8 cellular contexts compared by ENCODE assay signal in the genomic region with DNA sequence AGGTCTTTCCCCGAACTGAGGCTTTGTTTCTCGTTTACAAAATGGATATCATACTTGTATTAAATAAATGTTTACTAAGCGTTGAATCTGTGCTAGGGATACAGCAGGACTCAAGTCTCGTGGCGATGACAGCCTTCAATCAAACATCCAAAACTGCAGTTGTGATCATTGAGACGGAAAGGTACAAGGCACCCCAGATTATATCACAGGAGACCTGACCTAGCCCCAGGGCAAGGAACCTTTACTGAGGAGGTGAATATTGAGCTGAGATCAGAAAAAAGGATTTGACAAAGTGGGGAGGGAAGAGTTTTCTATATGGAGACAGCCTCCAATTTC. TPM values are rescaled to one million over a fixed set of nuclear protein-coding genes. Genes with fewer than 3 reads are reported as not detected.
DNase-seq lines count a peak whose midpoint lies in the region; ATAC-seq, FAIRE-seq and TF ChIP-seq lines count a peak whose summit lies in the region.

No MANE protein-coding gene starts in this region.

- no peaks in the 10 kb centered on the region for H4K20me1 ChIP-seq in HepG2 (ENCODE audit: insufficient read depth, low read length)

- TF ChIP-seq CTCF in ascending aorta (IDR thresholded peaks at IDR 0.05) (no peak), HepG2 (CRISPR knock-in tag; IDR thresholded peaks at IDR 0.05) (no peak), tibial artery (IDR thresholded peaks at IDR 0.05) (no peak)

- ATAC-seq in activated CD8-positive, alpha-beta memory T cell treated with anti-CD3 and anti-CD28 coated beads, Interleukin-2, amount 10 ng/mL, durations not matched to agents 7 days and 5 days = no peak
- no peak; the same call in 2 of the 3 replicates for ATAC-seq in HepG2
- no peak for ATAC-seq in HG03025 (IDR thresholded peaks at IDR 0.05; ENCODE audit: low FRiP score, unreplicated experiment)
- ATAC-seq in GM21619 (IDR thresholded peaks at IDR 0.05; ENCODE audit: unreplicated experiment) = no peak
- no peak for ATAC-seq in HG03280 (IDR thresholded peaks at IDR 0.05; ENCODE audit: unreplicated experiment)

- H3K36me3 Mint-ChIP-seq in activated CD8-positive, alpha-beta memory T cell treated with anti-CD3 and anti-CD28 coated beads, Interleukin-2, amount 10 ng/mL, durations not matched to agents 7 days and 5 days = peaks cover 6% of the 10 kb centered on the region

- peak overlapping the region; percentile 82 to 84 for H3K27ac ChIP-seq in ascending aorta
- H3K27ac ChIP-seq in HepG2 (ENCODE audit: extremely low read length, insufficient read depth, low read length) = peak overlapping the region; percentile 75
- H3K27ac ChIP-seq in tibial artery = peak overlapping the region; percentile 79 to 80

- H2AFZ ChIP-seq in HepG2 (ENCODE audit: low read length) = no peak overlapping the region

- no peaks in the 10 kb centered on the region for H3K9me3 Mint-ChIP-seq in activated CD8-positive, alpha-beta memory T cell treated with anti-CD3 and anti-CD28 coated beads, Interleukin-2, amount 10 ng/mL, durations not matched to agents 7 days and 5 days (ENCODE audit: low read depth)

- TF ChIP-seq EP300 in HepG2 (IDR thresholded peaks at IDR 0.05; ENCODE audit: low read depth in 2 of 2, low read length in 2 of 2) (no peak), HepG2 (CRISPR knock-in tag; IDR thresholded peaks at IDR 0.05; ENCODE audit: borderline replicate concordance) (no peak)

- H3K27ac Mint-ChIP-seq in activated CD8-positive, alpha-beta memory T cell treated with anti-CD3 and anti-CD28 coated beads, Interleukin-2, amount 10 ng/mL, durations not matched to agents 7 days and 5 days = peak overlapping the region; percentile 90

- peak overlapping the region; percentile 90 to 94 for H3K4me3 ChIP-seq in ascending aorta
- peak overlapping the region; percentile 82 to 89 (median 88) for H3K4me3 ChIP-seq in HepG2 (replicated peaks in 1 of 3; ENCODE audit: insufficient read depth in 1 of 3, low read depth in 2 of 3, low read length in 3 of 3)
- peak overlapping the region; percentile 73 to 76 for H3K4me3 ChIP-seq in tibial artery

- peak overlapping the region; percentile 98 for H3K4me2 ChIP-seq in HepG2 (ENCODE audit: low read depth, low read length)

- H3K36me3 ChIP-seq in ascending aorta (peaks cover 17 to 19% of the 10 kb centered on the region in 2 donors), HepG2 (replicated peaks in 1 of 2; ENCODE audit: control insufficient read depth in 1 of 2, insufficient read depth in 2 of 2, low read length in 2 of 2) (peaks cover 13 to 28% of the 10 kb centered on the region in 2 experiments), tibial artery (peaks cover 8 to 24% (median 20%) of the 10 kb centered on the region in 3 donors)

- TF ChIP-seq RAD21 in HepG2 (CRISPR knock-in tag; IDR thresholded peaks at IDR 0.05) = no peak

- H3K4me1 ChIP-seq in ascending aorta (peaks cover 5 to 17% of the 10 kb centered on the region in 2 donors), HepG2 (ENCODE audit: insufficient read depth, low read length) (peaks cover 35% of the 10 kb centered on the region), tibial artery (peaks cover 0 to 29% (median 23%) of the 10 kb centered on the region in 4 donors)

- H3K9ac ChIP-seq in HepG2 (ENCODE audit: insufficient read depth, low read depth, low read length) = peak overlapping the region; percentile 91

- CTCF ChIA-PET in activated CD8-positive, alpha-beta memory T cell treated with anti-CD3 and anti-CD28 coated beads, Interleukin-2, amount 10 ng/mL, durations not matched to agents 7 days and 5 days (lab: Charles Lee) = interaction anchor here (1.1 to 2.1 kb wide), 5 partner anchors 8 to 282 kb away, joined by 3 to 15 read pairs (median 3); partner anchors contain the start of gene SCAND1
- CTCF ChIA-PET in HepG2 (lab: Yijun Ruan, JAX; ENCODE audit: low intra/inter-chr PET ratio, low total read pairs) = no interaction called here

- H3K9me3 ChIP-seq in ascending aorta = no peaks in the 10 kb centered on the region
- H3K9me3 ChIP-seq in HepG2 (ENCODE audit: low read length) = no peaks in the 10 kb centered on the region
- no peaks in the 10 kb centered on the region for H3K9me3 ChIP-seq in tibial artery

- DNase-seq in activated CD8-positive, alpha-beta memory T cell treated with anti-CD3 and anti-CD28 coated beads, Interleukin-2, amount 10 ng/mL, durations not matched to agents 7 days and 5 days = no peak
- no peak for DNase-seq in activated CD8-positive, alpha-beta memory T cell treated with anti-CD3 and anti-CD28 coated beads, Interleukin-2, amount 50 U/mL, for 48 hours
- DNase-seq in ascending aorta (ENCODE audit: low spot score in 2 of 2) (no peak), HepG2 (ENCODE audit: low spot score) (no peak), tibial artery (no peak)

- in situ Hi-C loops in HepG2 (cut with HindIII; ENCODE audit: extremely low pct_ligation_motif_present, low pct_unique_long_range_greater_than_20kb) = no loop called here

- TSS peak; percentile 78 for BruUV-seq in HepG2 (replicated peaks; lab: Mats Ljungman, UMichigan)

- POLR2A ChIA-PET in HepG2 (lab: Yijun Ruan, JAX) = interaction anchor here (0.7 to 2.6 kb wide), 11 partner anchors 10 to 695 kb away, joined by 3 to 12 read pairs (median 5); partner anchors contain the start of genes ERGIC3 and SCAND1

- H3K27me3 ChIP-seq in ascending aorta (no peaks in the 10 kb centered on the region), HepG2 (ENCODE audit: control insufficient read depth in 1 of 2, insufficient read depth in 2 of 2, low read length in 2 of 2) (no peaks in the 10 kb centered on the region; a peak in 1 of 5 replicates), tibial artery (no peaks in the 10 kb centered on the region)

- H3K4me3 Mint-ChIP-seq in activated CD8-positive, alpha-beta memory T cell treated with anti-CD3 and anti-CD28 coated beads, Interleukin-2, amount 10 ng/mL, durations not matched to agents 7 days and 5 days = peak overlapping the region; percentile 72

- no peak for FAIRE-seq in HepG2 (lab: Jason Lieb, UNC)

- H3K4me1 Mint-ChIP-seq in activated CD8-positive, alpha-beta memory T cell treated with anti-CD3 and anti-CD28 coated beads, Interleukin-2, amount 10 ng/mL, durations not matched to agents 7 days and 5 days = peaks cover 26% of the 10 kb centered on the region

- peaks cover 40% of the 10 kb centered on the region for H3K79me2 ChIP-seq in HepG2 (ENCODE audit: insufficient read depth, low read length)

- WGBS in HepG2 (ENCODE audit: low lambda C conversion rate) = 0% methylated on average over 6 of the region's 6 CpGs

- no peaks in the 10 kb centered on the region for H3K27me3 Mint-ChIP-seq in activated CD8-positive, alpha-beta memory T cell treated with anti-CD3 and anti-CD28 coated beads, Interleukin-2, amount 10 ng/mL, durations not matched to agents 7 days and 5 days

- intact Hi-C loops in ascending aorta (cut with DNase I) (loop anchor here (1.0 kb wide), 1 partner anchor 369 kb away; the partner anchor contains the start of gene RAB5IF), HepG2 (cut with micrococcal nuclease; ENCODE audit: unreplicated experiment) (no loop called here), tibial artery (cut with DNase I; ENCODE audit: low total_unique reads) (no loop called here)

- TF ChIP-seq POLR2A in HepG2 (IDR thresholded peaks at IDR 0.05; ENCODE audit: insufficient read depth in 1 of 2, low read depth in 2 of 2, low read length in 2 of 2) = no peak

TF ChIP-seq in HepG2, 621 proteins besides CTCF, POLR2A, EP300 and RAD21 (continues in another document):
- TF ChIP-seq, protein P1, sequence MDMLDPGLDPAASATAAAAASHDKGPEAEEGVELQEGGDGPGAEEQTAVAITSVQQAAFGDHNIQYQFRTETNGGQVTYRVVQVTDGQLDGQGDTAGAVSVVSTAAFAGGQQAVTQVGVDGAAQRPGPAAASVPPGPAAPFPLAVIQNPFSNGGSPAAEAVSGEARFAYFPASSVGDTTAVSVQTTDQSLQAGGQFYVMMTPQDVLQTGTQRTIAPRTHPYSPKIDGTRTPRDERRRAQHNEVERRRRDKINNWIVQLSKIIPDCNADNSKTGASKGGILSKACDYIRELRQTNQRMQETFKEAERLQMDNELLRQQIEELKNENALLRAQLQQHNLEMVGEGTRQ (IDR thresholded peaks at IDR 0.05; ENCODE audit: low read depth, low read length) = no peak
- TF ChIP-seq, protein P1 (CRISPR knock-in tag; IDR thresholded peaks at IDR 0.05; ENCODE audit: borderline replicate concordance) = no peak

RNA-seq across cellular contexts. Expression of gene AAR2, which starts 0.5 kb away (rescaled TPM):
- 10 to 100 TPM; 18.9 to 23.9 TPM for total RNA-seq in activated CD8-positive, alpha-beta memory T cell treated with anti-CD3 and anti-CD28 coated beads, Interleukin-2, amount 10 ng/mL, durations not matched to agents 7 days and 5 days
- total RNA-seq in ascending aorta = 51.4 TPM
- 46.2 and 56.5 TPM in 2 replicates for total RNA-seq in HepG2 (2016; rRNA removed; fragmentation: Illumina TruSeq; extraction: Trizol)
- total RNA-seq in HepG2 (2016; cell fraction: cytosol; rRNA removed; fragmentation: Illumina TruSeq; extraction: Trizol; ENCODE audit: low read depth) = 6.6 and 7.3 TPM in 2 replicates
- total RNA-seq in HepG2 (2016; cell fraction: insoluble cytoplasmic fraction; rRNA removed; fragmentation: Illumina TruSeq; extraction: Trizol) = 45.1 and 55.7 TPM in 2 replicates
- total RNA-seq in HepG2 (2016; cell fraction: membrane; rRNA removed; fragmentation: Illumina TruSeq; extraction: Trizol) = 15.6 and 16.1 TPM in 2 replicates
- 31.3 and 35.6 TPM in 2 replicates for total RNA-seq in HepG2 (2016; cell fraction: nucleus; rRNA removed; fragmentation: Illumina TruSeq; extraction: Trizol)
- 45.2 and 50.5 TPM in 2 replicates for polyA plus RNA-seq in HepG2 (2011; rRNA removed)
- polyA plus RNA-seq in HepG2 (2011; cell fraction: cytosol; rRNA removed) = 37.7 and 43.1 TPM in 2 replicates
- 28.8 and 29.0 TPM in 2 replicates for polyA plus RNA-seq in HepG2 (2011; cell fraction: nucleus; rRNA removed)
- 29.3 and 35.7 TPM in 2 replicates for polyA plus RNA-seq in HepG2 (2012)
- polyA plus RNA-seq in HepG2 (2016; cell fraction: cytosol; fragmentation: Illumina TruSeq; extraction: Trizol; ENCODE audit: low read depth) = 4.9 and 5.0 TPM in 2 replicates
- 57.6 and 57.7 TPM in 2 replicates for polyA plus RNA-seq in HepG2 (2016; cell fraction: insoluble cytoplasmic fraction; fragmentation: Illumina TruSeq; extraction: Trizol; ENCODE audit: low read depth)
- 9.6 and 9.7 TPM in 2 replicates for polyA plus RNA-seq in HepG2 (2016; cell fraction: membrane; fragmentation: Illumina TruSeq; extraction: Trizol; ENCODE audit: low read depth)
- polyA plus RNA-seq in HepG2 (2016; cell fraction: nucleus; fragmentation: Illumina TruSeq; extraction: Trizol; ENCODE audit: insufficient read depth, low read depth) = 41.9 and 45.1 TPM in 2 replicates
- polyA minus RNA-seq in HepG2 (2011; rRNA and poly(A)+ RNA removed; ENCODE audit: low replicate concordance) = 89.7 and 103 TPM in 2 replicates
- polyA minus RNA-seq in HepG2 (2011; cell fraction: cytosol; rRNA and poly(A)+ RNA removed) = 24.4 and 25.0 TPM in 2 replicates
- polyA minus RNA-seq in HepG2 (2011; cell fraction: nucleus; rRNA and poly(A)+ RNA removed) = 26.8 and 34.2 TPM in 2 replicates
